Comparison of ENCODE assay signal across 8 cellular contexts in the genomic region with DNA sequence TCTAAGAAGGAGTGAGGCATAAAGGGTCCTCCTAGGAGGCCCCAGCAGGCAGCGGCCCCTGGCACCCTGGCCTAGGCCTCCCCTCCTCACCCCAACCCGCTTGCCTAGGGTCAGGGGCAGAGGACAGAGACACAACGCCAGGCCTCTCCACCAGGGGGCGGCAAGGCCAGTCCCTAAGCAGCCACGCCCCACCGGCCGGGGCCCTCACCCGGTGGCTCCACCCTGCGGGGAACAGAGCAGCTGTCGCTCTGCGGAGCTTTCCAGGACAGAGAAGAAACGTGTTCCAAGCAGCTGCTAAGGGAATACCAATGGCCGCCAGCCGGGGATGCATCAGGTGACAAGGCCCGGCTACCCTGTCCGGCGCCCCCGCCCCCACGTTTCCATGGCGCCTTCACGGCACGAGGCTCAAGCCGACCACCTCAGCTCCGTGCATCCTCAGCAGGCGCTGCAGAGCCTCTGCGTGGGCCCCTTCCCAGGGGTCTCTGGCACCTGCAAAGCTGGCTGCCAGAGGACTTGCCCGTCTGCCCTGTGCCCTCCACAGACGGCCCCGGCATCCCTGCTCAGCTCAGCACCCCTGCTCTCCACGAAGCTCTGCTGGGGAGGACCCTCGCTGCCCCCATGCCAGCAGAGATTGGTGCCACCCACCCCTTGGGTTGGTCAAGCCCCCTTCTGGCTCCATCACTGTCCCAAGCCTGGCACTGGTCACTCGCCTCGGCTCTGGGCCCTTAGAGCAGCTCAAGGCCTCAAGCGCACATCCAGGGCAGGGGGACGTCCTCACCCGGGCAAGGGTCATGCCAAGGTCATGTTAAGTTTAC. TPM values are rescaled to one million over a fixed set of nuclear protein-coding genes. Genes with fewer than 3 reads are reported as not detected.
DNase-seq lines count a peak whose midpoint lies in the region; ATAC-seq, FAIRE-seq and TF ChIP-seq lines count a peak whose summit lies in the region.

No MANE protein-coding gene starts in this region.

- peaks cover 29% of the 10 kb centered on the region for H3K4me1 ChIP-seq in keratinocyte (ENCODE audit: control insufficient read depth, extremely low read depth, insufficient read depth, low read length)

- peaks cover 75% of the 10 kb centered on the region for H3K79me2 ChIP-seq in keratinocyte (ENCODE audit: control insufficient read depth, insufficient read depth, low read length)

- peaks cover 58% of the 10 kb centered on the region for H4K20me1 ChIP-seq in keratinocyte (ENCODE audit: control insufficient read depth, extremely low read depth, insufficient read depth, low read length)

- no peak overlapping the region for H3K9ac ChIP-seq in keratinocyte (ENCODE audit: control insufficient read depth, extremely low read depth, insufficient read depth, low read length)

- dilution Hi-C loops in keratinocyte (cut with MboI; ENCODE audit: extremely low pct_ligation_motif_present, low sequenced_read_pairs): no loop called here

- ATAC-seq in HG03045 (IDR thresholded peaks at IDR 0.05; ENCODE audit: unreplicated experiment) (peak; percentile 61), GM21447 (IDR thresholded peaks at IDR 0.05; ENCODE audit: unreplicated experiment) (no peak)

- H3K27ac ChIP-seq in keratinocyte (ENCODE audit: control insufficient read depth, insufficient read depth, low read length): no peak overlapping the region

- H3K36me3 ChIP-seq in keratinocyte (ENCODE audit: control insufficient read depth in 2 of 2, extremely low read depth in 1 of 2, insufficient read depth in 2 of 2, low read length in 2 of 2): peaks cover 27 to 74% of the 10 kb centered on the region in 2 experiments

- no peak overlapping the region for H3K4me2 ChIP-seq in keratinocyte (ENCODE audit: control insufficient read depth, extremely low read depth, insufficient read depth, low read depth, low read length)

- H3K4me3 ChIP-seq in keratinocyte (ENCODE audit: control insufficient read depth in 2 of 3, extremely low read depth in 1 of 3, insufficient read depth in 2 of 3, low read depth in 1 of 3, low read length in 3 of 3): no peak overlapping the region

- H3K27me3 ChIP-seq in keratinocyte (ENCODE audit: control insufficient read depth, extremely low read depth, insufficient read depth, low read length): no peaks in the 10 kb centered on the region

- TF ChIP-seq CTCF in keratinocyte (optimal IDR thresholded peaks at IDR 0.05 in 1 of 3, IDR thresholded peaks at IDR 0.05 in 1 of 3, conservative IDR thresholded peaks at IDR 0.05 in 1 of 3; ENCODE audit: extremely low read depth in 1 of 3, insufficient read depth in 2 of 3, low read length in 3 of 3): peak; percentile 89 to 98 (median 94)

- no peaks in the 10 kb centered on the region for H3K9me3 ChIP-seq in keratinocyte (ENCODE audit: control insufficient read depth, low read depth, low read length)

- DNase-seq in G401 (ENCODE audit: low spot score) (peak; percentile 77), NCI-H2227 (lab: John Stamatoyannopoulos, UW; ENCODE audit: unreplicated experiment) (peak; percentile 95), keratinocyte (ENCODE audit: low read depth, low spot score) (no peak)
- DNase-seq in activated CD4-positive, CD25-positive, alpha-beta regulatory T cell treated with anti-CD3 and anti-CD28 coated beads, Interleukin-2, amount 50 U/mL, for 16 hours (ENCODE audit: low read depth, low spot score): peak; percentile 71
- DNase-seq in central memory CD4-positive, alpha-beta T cell: peak; percentile 81
- peak; percentile 77 to 89 for DNase-seq in stimulated activated CD4-positive, alpha-beta T cell treated with anti-CD3 and anti-CD28 coated beads, Interleukin-15, amount 100 ng/mL, for 48 hours (ENCODE audit: low read depth in 2 of 2)

- no peak overlapping the region for H2AFZ ChIP-seq in keratinocyte (ENCODE audit: control insufficient read depth, low read length)

- FAIRE-seq in keratinocyte (lab: Jason Lieb, UNC): no peak

- no peaks in the 10 kb centered on the region for H3K9me1 ChIP-seq in keratinocyte (ENCODE audit: control insufficient read depth, extremely low read depth, insufficient read depth, low read length)

- in situ Hi-C loops in G401 (cut with HindIII; ENCODE audit: low sequenced_read_pairs): no loop called here

RNA-seq across cellular contexts. Expression of gene ZNF598, which starts 5.6 kb away (rescaled TPM):
- total RNA-seq in G401 (2014; rRNA removed; shearing (Covaris generic)): 58.0 and 72.1 TPM in 2 replicates
- 18.0 to 35.5 TPM (median 24.0 TPM) in 3 replicates for polyA plus RNA-seq in keratinocyte
- 117 TPM for polyA plus RNA-seq in keratinocyte (2011; ENCODE audit: low read depth)
- 15.1 and 41.0 TPM in 2 replicates for polyA plus RNA-seq in keratinocyte (2011; cell fraction: cytosol; rRNA removed)
- 49.0 and 65.1 TPM in 2 replicates for polyA plus RNA-seq in keratinocyte (2011; cell fraction: nucleus; rRNA removed)
- 34.4 and 46.1 TPM in 2 replicates for polyA plus RNA-seq in keratinocyte (2012; ENCODE audit: low replicate concordance)
- polyA minus RNA-seq in keratinocyte: 14.1 to 28.9 TPM (median 15.8 TPM) in 3 replicates
- polyA minus RNA-seq in keratinocyte (2011; cell fraction: cytosol; rRNA and poly(A)+ RNA removed): 79.4 TPM
- 33.0 and 37.2 TPM in 2 replicates for polyA minus RNA-seq in keratinocyte (2011; cell fraction: nucleus; rRNA and poly(A)+ RNA removed)

RNA-seq across cellular contexts. Expression of gene SYNGR3, which starts 14.3 kb away (rescaled TPM):
- total RNA-seq in G401 (2014; rRNA removed; shearing (Covaris generic)): 30.5 and 36.7 TPM in 2 replicates
- 0.12 to 0.30 TPM (median 0.28 TPM) in 3 replicates for polyA plus RNA-seq in keratinocyte
- not detected for polyA plus RNA-seq in keratinocyte (2011; ENCODE audit: low read depth)
- polyA plus RNA-seq in keratinocyte (2011; cell fraction: cytosol; rRNA removed): 0.12 and 0.29 TPM in 2 replicates
- 0.13 and 0.19 TPM in 2 replicates for polyA plus RNA-seq in keratinocyte (2011; cell fraction: nucleus; rRNA removed)
- polyA plus RNA-seq in keratinocyte (2012; ENCODE audit: low replicate concordance): 0.27 and 0.29 TPM in 2 replicates
- polyA minus RNA-seq in keratinocyte: 0.16 to 0.30 TPM in 2 of 3 replicates, not detected in the other
- not detected for polyA minus RNA-seq in keratinocyte (2011; cell fraction: cytosol; rRNA and poly(A)+ RNA removed)
- not detected in 2 replicates for polyA minus RNA-seq in keratinocyte (2011; cell fraction: nucleus; rRNA and poly(A)+ RNA removed)

RNA-seq across cellular contexts. Expression of gene NPW, which starts 15.6 kb away (rescaled TPM):
- total RNA-seq in G401 (2014; rRNA removed; shearing (Covaris generic)): not detected in 2 replicates
- polyA plus RNA-seq in keratinocyte: 0.23 TPM in 1 of 3 replicates, not detected in the others
- polyA plus RNA-seq in keratinocyte (2011; ENCODE audit: low read depth): not detected
- polyA plus RNA-seq in keratinocyte (2011; cell fraction: cytosol; rRNA removed): 0.13 TPM in 1 of 2 replicates, not detected in the other
- polyA plus RNA-seq in keratinocyte (2011; cell fraction: nucleus; rRNA removed): 0.31 TPM in 1 of 2 replicates, not detected in the other
- polyA plus RNA-seq in keratinocyte (2012; ENCODE audit: low replicate concordance): 0.30 and 0.65 TPM in 2 replicates
- not detected in 3 replicates for polyA minus RNA-seq in keratinocyte
- not detected for polyA minus RNA-seq in keratinocyte (2011; cell fraction: cytosol; rRNA and poly(A)+ RNA removed)
- polyA minus RNA-seq in keratinocyte (2011; cell fraction: nucleus; rRNA and poly(A)+ RNA removed): not detected in 2 replicates

RNA-seq across cellular contexts. Expression of gene GFER, which starts 20.0 kb away (rescaled TPM):
- 41.8 and 51.5 TPM in 2 replicates for total RNA-seq in G401 (2014; rRNA removed; shearing (Covaris generic))
- 10.3 to 13.4 TPM (median 12.0 TPM) in 3 replicates for polyA plus RNA-seq in keratinocyte
- polyA plus RNA-seq in keratinocyte (2011; ENCODE audit: low read depth): 10.4 TPM
- 5.7 and 7.9 TPM in 2 replicates for polyA plus RNA-seq in keratinocyte (2011; cell fraction: cytosol; rRNA removed)
- 6.2 and 7.1 TPM in 2 replicates for polyA plus RNA-seq in keratinocyte (2011; cell fraction: nucleus; rRNA removed)
- 14.5 and 29.1 TPM in 2 replicates for polyA plus RNA-seq in keratinocyte (2012; ENCODE audit: low replicate concordance)
- polyA minus RNA-seq in keratinocyte: 2.9 to 13.9 TPM (median 6.6 TPM) in 3 replicates
- polyA minus RNA-seq in keratinocyte (2011; cell fraction: cytosol; rRNA and poly(A)+ RNA removed): 28.2 TPM
- polyA minus RNA-seq in keratinocyte (2011; cell fraction: nucleus; rRNA and poly(A)+ RNA removed): 2.7 and 3.3 TPM in 2 replicates

RNA-seq across cellular contexts. Expression of gene NHERF2, which starts 22.7 kb away (rescaled TPM):
- 20.5 and 28.9 TPM in 2 replicates for total RNA-seq in G401 (2014; rRNA removed; shearing (Covaris generic))
- polyA plus RNA-seq in keratinocyte: 5.9 to 10.1 TPM (median 9.0 TPM) in 3 replicates
- polyA plus RNA-seq in keratinocyte (2011; ENCODE audit: low read depth): 5.4 TPM
- 8.1 and 26.7 TPM in 2 replicates for polyA plus RNA-seq in keratinocyte (2011; cell fraction: cytosol; rRNA removed)
- polyA plus RNA-seq in keratinocyte (2011; cell fraction: nucleus; rRNA removed): 7.5 and 11.2 TPM in 2 replicates
- polyA plus RNA-seq in keratinocyte (2012; ENCODE audit: low replicate concordance): 8.2 and 19.8 TPM in 2 replicates
- 3.3 to 14.2 TPM (median 4.8 TPM) in 3 replicates for polyA minus RNA-seq in keratinocyte
- 21.1 TPM for polyA minus RNA-seq in keratinocyte (2011; cell fraction: cytosol; rRNA and poly(A)+ RNA removed)
- 3.4 and 4.9 TPM in 2 replicates for polyA minus RNA-seq in keratinocyte (2011; cell fraction: nucleus; rRNA and poly(A)+ RNA removed)
